ENCODE assay signal across 22 cellular contexts in the genomic region with DNA sequence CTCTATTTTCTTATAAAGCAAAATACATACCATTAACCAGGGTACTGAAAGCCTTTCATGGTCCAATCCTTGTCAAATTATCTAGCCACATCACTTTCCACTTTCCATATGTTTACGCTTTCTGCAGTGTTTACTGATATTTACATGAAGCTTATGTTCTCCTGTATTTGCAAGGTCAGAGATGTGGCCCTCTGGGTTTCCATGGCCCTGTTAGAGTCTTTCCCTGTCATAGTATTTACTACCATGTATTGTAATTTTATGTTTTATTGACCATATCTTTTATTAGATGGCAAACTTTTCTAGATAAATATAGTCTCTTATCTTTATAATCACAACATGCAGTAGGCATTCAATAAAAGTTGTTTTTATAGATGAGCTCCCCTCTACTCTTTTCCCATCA. TPM values are rescaled to one million over a fixed set of nuclear protein-coding genes. Genes with fewer than 3 reads are reported as not detected.
"Had no signal": no experiment of that assay in that cellular context is flagged by ENCODE, and none has a peak within 500 bp of the region (broad histone marks: within the 10 kb centered on the region; RNA-seq: fewer than 3 reads in every experiment).

No MANE protein-coding gene starts in this region.

- H3K36me3 ChIP-seq: colonic mucosa, prostate gland, right lobe of liver, thoracic aorta, transverse colon had no signal

- H3K36me3 Mint-ChIP-seq: naive thymus-derived CD4-positive, alpha-beta T cell; stimulated activated naive B cell treated with anti-CD40 and anti-IgM and Interleukin-4, amounts not matched to agents 10 μg/mL and 1 μg/mL and 100 μg/mL, for 72 hours had no signal

- H2AFZ ChIP-seq: parathyroid adenoma had no signal

- ATAC-seq: foreskin keratinocyte; left colon; stimulated activated naive CD8-positive, alpha-beta T cell treated with anti-CD3 and anti-CD28 coated beads, Interleukin-15, amount 100 ng/mL, for 72 hours had no signal

- H3K4me1 Mint-ChIP-seq: endodermal cell; naive thymus-derived CD4-positive, alpha-beta T cell; stimulated activated naive CD8-positive, alpha-beta T cell treated with anti-CD3 and anti-CD28 coated beads, Interleukin-15, amount 100 ng/mL, for 72 hours had no signal

- DNase-seq: colonic mucosa; effector CD4-positive, alpha-beta T cell; endodermal cell; erythroblast; foreskin keratinocyte; left colon; left ventricle myocardium superior; naive thymus-derived CD4-positive, alpha-beta T cell; nephron progenitor cell; right lobe of liver; stimulated activated CD4-positive, alpha-beta T cell treated with anti-CD3 and anti-CD28 coated beads, Interleukin-15, amount 100 ng/mL, for 24 hours; stimulated activated CD4-positive, alpha-beta T cell treated with anti-CD3 and anti-CD28 coated beads, Interleukin-1b, Interleukin-23, amount 100 ng/mL, for 48 hours; stimulated activated CD4-positive, alpha-beta T cell treated with anti-CD3 and anti-CD28 coated beads, Interleukin-4, amount 100 ng/mL, for 24 hours; stimulated activated naive B cell treated with anti-CD40 and anti-IgM and Interleukin-4, amounts not matched to agents 10 μg/mL and 1 μg/mL and 100 μg/mL, for 72 hours; stimulated activated naive CD8-positive, alpha-beta T cell treated with anti-CD3 and anti-CD28 coated beads, Interleukin-15, amount 100 ng/mL, for 72 hours; transverse colon had no signal

- H3K9me3 Mint-ChIP-seq: stimulated activated naive B cell treated with anti-CD40 and anti-IgM and Interleukin-4, amounts not matched to agents 10 μg/mL and 1 μg/mL and 100 μg/mL, for 72 hours had no signal

- H3K79me2 ChIP-seq: parathyroid adenoma had no signal

- H3K27ac Mint-ChIP-seq: endodermal cell; naive thymus-derived CD4-positive, alpha-beta T cell; nephron progenitor cell; stimulated activated naive B cell treated with anti-CD40 and anti-IgM and Interleukin-4, amounts not matched to agents 10 μg/mL and 1 μg/mL and 100 μg/mL, for 72 hours; stimulated activated naive CD8-positive, alpha-beta T cell treated with anti-CD3 and anti-CD28 coated beads, Interleukin-15, amount 100 ng/mL, for 72 hours had no signal

- H3K27me3 ChIP-seq: colonic mucosa, foreskin keratinocyte, right lobe of liver, transverse colon had no signal

- H3K27ac ChIP-seq: colonic mucosa, foreskin keratinocyte, parathyroid adenoma, right lobe of liver, thoracic aorta had no signal

- H3K9me3 ChIP-seq: colonic mucosa, prostate gland, right lobe of liver, thoracic aorta, transverse colon had no signal

- H3K9ac ChIP-seq: parathyroid adenoma had no signal

- H3K4me3 ChIP-seq: colonic mucosa, lung, prostate gland, right lobe of liver, thoracic aorta, transverse colon had no signal

- H3K4me1 ChIP-seq: colonic mucosa, foreskin keratinocyte, parathyroid adenoma, right lobe of liver, transverse colon had no signal

- H3K4me3 Mint-ChIP-seq: endodermal cell; naive thymus-derived CD4-positive, alpha-beta T cell; nephron progenitor cell; stimulated activated naive B cell treated with anti-CD40 and anti-IgM and Interleukin-4, amounts not matched to agents 10 μg/mL and 1 μg/mL and 100 μg/mL, for 72 hours; stimulated activated naive CD8-positive, alpha-beta T cell treated with anti-CD3 and anti-CD28 coated beads, Interleukin-15, amount 100 ng/mL, for 72 hours had no signal

RNA-seq across cellular contexts. Expression of gene IGF1, which starts 23.5 kb away (rescaled TPM):
- total RNA-seq: endodermal cell, endothelial cell of umbilical vein, foreskin keratinocyte, mononuclear cell had no signal
